Comparison of ENCODE assay signal across 26 cellular contexts in genomic region chr10:127089446-127089845, GRCh38.
"Had no signal": no experiment of that assay in that cellular context is flagged by ENCODE, and none has a peak within 500 bp of the region (broad histone marks: within the 10 kb centered on the region; RNA-seq: fewer than 3 reads in every experiment).

No MANE protein-coding gene starts in this region.

- H3K4me1 Mint-ChIP-seq: activated B cell treated with CpG ODN at 0.5 μM for 24 hours; activated T-helper 17 cell treated with anti-CD3 and anti-CD28 coated beads, Interleukin-2, amount 50 U/mL, for 72 hours had no signal

- H3K36me3 Mint-ChIP-seq: activated naive CD8-positive, alpha-beta T cell had no signal

- ATAC-seq: activated CD4-positive, CD25-positive, alpha-beta regulatory T cell treated with anti-CD3 and anti-CD28 coated beads, Interleukin-2, amount 50 U/mL, for 24 hours; activated CD8-positive, alpha-beta T cell treated with anti-CD3 and anti-CD28 coated beads for 36 hours; activated T-cell treated with anti-CD3 and anti-CD28 coated beads, Interleukin-2, amount 50 U/mL, for 4 hours; activated T-helper 17 cell treated with anti-CD3 and anti-CD28 coated beads, Interleukin-2, amount 50 U/mL, for 72 hours; effector memory CD8-positive, alpha-beta T cell; esophagus mucosa had no signal

- H3K27ac Mint-ChIP-seq: activated B cell treated with CpG ODN at 0.5 μM for 24 hours; activated CD8-positive, alpha-beta T cell treated with anti-CD3 and anti-CD28 coated beads for 36 hours; activated naive CD8-positive, alpha-beta T cell; activated T-helper 17 cell treated with anti-CD3 and anti-CD28 coated beads, Interleukin-2, amount 50 U/mL, for 72 hours; effector memory CD8-positive, alpha-beta T cell had no signal

- H3K9me3 Mint-ChIP-seq: activated B cell treated with CpG ODN at 0.5 μM for 24 hours; activated CD8-positive, alpha-beta T cell treated with anti-CD3 and anti-CD28 coated beads for 36 hours had no signal

- H3K9me3 ChIP-seq: body of pancreas had no signal

- H3K4me3 Mint-ChIP-seq: activated B cell treated with CpG ODN at 0.5 μM for 24 hours; activated CD8-positive, alpha-beta T cell treated with anti-CD3 and anti-CD28 coated beads for 36 hours; activated naive CD8-positive, alpha-beta T cell; activated T-cell treated with anti-CD3 and anti-CD28 coated beads, Interleukin-2, amount 50 U/mL, for 4 hours; activated T-helper 17 cell treated with anti-CD3 and anti-CD28 coated beads, Interleukin-2, amount 50 U/mL, for 72 hours; effector memory CD8-positive, alpha-beta T cell had no signal

- H3K27me3 ChIP-seq: body of pancreas had no signal

- H3K4me3 ChIP-seq: body of pancreas had no signal

- H3K27ac ChIP-seq: body of pancreas, VCaP had no signal

- H3K27me3 Mint-ChIP-seq: activated B cell treated with CpG ODN at 0.5 μM for 24 hours; activated CD8-positive, alpha-beta T cell treated with anti-CD3 and anti-CD28 coated beads for 36 hours; activated naive CD8-positive, alpha-beta T cell had no signal

- DNase-seq: activated B cell treated with CpG ODN at 0.5 μM for 24 hours; activated CD4-positive, alpha-beta T cell treated with anti-CD3 and anti-CD28 coated beads for 48 hours; activated CD4-positive, alpha-beta T cell treated with anti-CD3 and anti-CD28 coated beads, Interleukin-2, amount 50 U/mL, for 1 hour; activated CD4-positive, alpha-beta T cell treated with anti-CD3 and anti-CD28 coated beads, Interleukin-2, amount 50 U/mL, for 48 hours; activated CD8-positive, alpha-beta memory T cell treated with anti-CD3 and anti-CD28 coated beads for 24 hours; activated CD8-positive, alpha-beta T cell treated with anti-CD3 and anti-CD28 coated beads for 36 hours; activated effector memory CD4-positive, alpha-beta T cell treated with Interleukin-2 at 50 U/mL for 16 hours; activated gamma-delta T cell treated with Interleukin-2 at 50 U/mL for 16 hours; activated naive CD4-positive, alpha-beta T cell treated with anti-CD3 and anti-CD28 coated beads, Interleukin-2, amount 50 U/mL, for 16 hours; activated naive CD4-positive, alpha-beta T cell treated with Interleukin-2 at 50 U/mL for 16 hours; activated T-cell treated with anti-CD3 and anti-CD28 coated beads, Interleukin-2, amount 50 U/mL, for 4 hours; amniotic stem cell; anterior cingulate cortex; caudate nucleus; cortex of kidney; effector CD4-positive, alpha-beta T cell; effector memory CD8-positive, alpha-beta T cell; foreskin fibroblast; head of caudate nucleus; T-helper 2 cell had no signal
